In the genomic region with DNA sequence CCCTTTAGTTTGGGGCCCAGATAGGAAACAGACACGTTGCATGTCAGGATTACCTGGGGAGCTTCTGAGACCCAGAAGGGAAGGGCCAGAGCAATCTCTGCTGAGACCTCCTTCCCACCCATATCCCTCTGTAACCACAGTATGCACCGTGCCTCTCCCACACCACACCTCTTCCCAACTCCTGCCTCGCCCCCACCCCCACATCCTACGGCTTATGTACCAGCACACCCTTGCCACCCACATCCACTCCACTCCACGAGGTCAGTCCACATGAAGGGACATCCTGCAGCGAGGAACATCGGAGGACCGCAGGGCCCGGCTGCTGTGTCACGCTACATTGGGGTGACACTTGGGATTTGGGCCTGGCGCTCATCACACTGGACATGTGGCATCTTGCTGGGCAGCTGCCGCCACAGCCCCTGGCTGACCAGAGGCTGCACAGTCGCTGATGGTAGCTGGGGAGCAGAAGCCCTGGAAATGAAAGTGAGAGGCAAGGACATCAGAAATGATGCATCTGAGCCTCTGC, we compare ENCODE assay signal across 21 cellular contexts.
DNase-seq lines count a peak whose midpoint lies in the region; ATAC-seq, FAIRE-seq and TF ChIP-seq lines count a peak whose summit lies in the region.
"Had no signal": no experiment of that assay in that cellular context is flagged by ENCODE, and none has a peak within 500 bp of the region (broad histone marks: within the 10 kb centered on the region; RNA-seq: fewer than 3 reads in every experiment).

No MANE protein-coding gene starts in this region.

- DNase-seq in IMR-90 (no peak), H1 (ENCODE audit: low read depth in 1 of 2, low spot score in 2 of 2) (no peak), spleen (peak; percentile 69), NCI-H2107 treated with DMSO at 0.1 percent for 48 hours (lab: John Stamatoyannopoulos, UW; ENCODE audit: unreplicated experiment) (no peak), stomach (no peak)
- DNase-seq: CD4-positive, CD25-positive, alpha-beta regulatory T cell; H9; NCI-H1048; NCI-H1694; NCI-H2029 treated with DMSO at 0.1 percent for 48 hours; NCI-H2171; NCI-H345; NCI-H748 treated with DMSO at 0.1 percent for 48 hours had no signal

- dilution Hi-C loops in IMR-90 (cut with HindIII; ENCODE audit: low sequenced_read_pairs, unreplicated experiment) = no loop called here

- peak overlapping the region; percentile 25 for H2AK9ac ChIP-seq in IMR-90 (replicated peaks; ENCODE audit: low read depth, low read length, poor library complexity)

- H3K18ac ChIP-seq in IMR-90 (ENCODE audit: low read depth, low read length) = no peak overlapping the region
- no peak overlapping the region for H3K18ac ChIP-seq in H1 (ENCODE audit: extremely low read depth, low read length)

- no peak overlapping the region for H3K4me3 ChIP-seq in IMR-90 (ENCODE audit: insufficient read depth, low read depth, low read length)
- H3K4me3 ChIP-seq in H1 (ENCODE audit: extremely low read depth in 1 of 4, insufficient read depth in 2 of 4, low read depth in 3 of 4, low read length in 4 of 4) = no peak overlapping the region
- no peak overlapping the region for H3K4me3 ChIP-seq in mesodermal cell (ENCODE audit: extremely low read depth, insufficient read depth, low read length, poor library complexity, severe bottlenecking)
- no peak overlapping the region for H3K4me3 ChIP-seq in spleen
- no peak overlapping the region for H3K4me3 ChIP-seq in stomach
- H3K4me3 ChIP-seq: BLaER1, GM23248 had no signal

- no peaks in the 10 kb centered on the region for H3K9me1 ChIP-seq in IMR-90 (ENCODE audit: insufficient read depth, low read length)

- no peak overlapping the region for H2AK5ac ChIP-seq in IMR-90 (ENCODE audit: low read depth, low read length)
- H2AK5ac ChIP-seq in H1 (ENCODE audit: low read depth, low read length) = no peak overlapping the region

- H2AFZ ChIP-seq in IMR-90 (replicated peaks; ENCODE audit: low read length, poor library complexity) (no peak overlapping the region), H1 (ENCODE audit: low read length) (no peak overlapping the region)
- H2AFZ ChIP-seq: GM23248 had no signal

- no peaks in the 10 kb centered on the region for H3K27me3 ChIP-seq in IMR-90 (ENCODE audit: control insufficient read depth, insufficient read depth, low read length)
- no peaks in the 10 kb centered on the region for H3K27me3 ChIP-seq in H1 (replicated peaks in 1 of 4; ENCODE audit: control insufficient read depth in 3 of 4, extremely low read depth in 1 of 4, insufficient read depth in 3 of 4, low read length in 3 of 4)
- no peaks in the 10 kb centered on the region for H3K27me3 ChIP-seq in spleen (replicated peaks in 1 of 7)
- no peaks in the 10 kb centered on the region for H3K27me3 ChIP-seq in stomach
- H3K27me3 ChIP-seq: BLaER1 had no signal

- H2BK12ac ChIP-seq in H1 (ENCODE audit: low read depth, low read length) = 0 out of 2 replicates have a peak overlapping the region, but pooled peaks have one; percentile 5

- POLR2A ChIA-PET in IMR-90 (lab: Charles Lee; ENCODE audit: unreplicated experiment) (no interaction called here), H1 (lab: Charles Lee; ENCODE audit: partially characterized antibody) (no interaction called here)

- H3K4me2 ChIP-seq in IMR-90 (ENCODE audit: low read depth, low read length) (no peak overlapping the region), H1 (ENCODE audit: insufficient read depth in 1 of 2, low read depth in 2 of 2, low read length in 2 of 2) (no peak overlapping the region)
- H3K4me2 ChIP-seq: BLaER1 had no signal

- no peak overlapping the region for H4K5ac ChIP-seq in IMR-90 (ENCODE audit: low read depth, low read length)
- H4K5ac ChIP-seq in H1 (ENCODE audit: insufficient read length, low read depth, low read length) = no peak overlapping the region

- H3K23ac ChIP-seq in IMR-90 (ENCODE audit: low read depth, low read length) (no peak overlapping the region), H1 (ENCODE audit: insufficient read length) (no peak overlapping the region)

- no peak overlapping the region for H3K14ac ChIP-seq in IMR-90 (replicated peaks; ENCODE audit: low read depth, low read length)
- H3K14ac ChIP-seq in H1 (ENCODE audit: insufficient read length) = no peak overlapping the region

- no peaks in the 10 kb centered on the region for H3K79me2 ChIP-seq in H1 (ENCODE audit: control insufficient read depth in 1 of 2, insufficient read depth in 2 of 2, low read length in 2 of 2)

- H2BK15ac ChIP-seq in IMR-90 (ENCODE audit: low read depth, low read length) (no peak overlapping the region), H1 (ENCODE audit: low read length) (no peak overlapping the region)

- H4K20me1 ChIP-seq in IMR-90 (ENCODE audit: insufficient read depth, low read length) (no peaks in the 10 kb centered on the region), H1 (replicated peaks in 1 of 2; ENCODE audit: control insufficient read depth in 1 of 2, insufficient read depth in 2 of 2, low read length in 2 of 2) (peaks cover 0 to 2% of the 10 kb centered on the region in 2 experiments)
- H4K20me1 ChIP-seq: BLaER1 had no signal

- H3K9ac ChIP-seq in IMR-90 (ENCODE audit: low read depth, low read length) (no peak overlapping the region), H1 (replicated peaks in 1 of 4; ENCODE audit: extremely low read depth in 1 of 4, low read depth in 3 of 4, low read length in 3 of 4) (no peak overlapping the region)
- H3K9ac ChIP-seq: BLaER1, GM23248 had no signal

- H3K4me1 ChIP-seq in IMR-90 (ENCODE audit: control insufficient read depth, insufficient read depth, low read length) (no peaks in the 10 kb centered on the region), H1 (replicated peaks in 1 of 4; ENCODE audit: control insufficient read depth in 3 of 4, insufficient read depth in 4 of 4, low read length in 3 of 4) (peaks cover 0 to 6% (median 0%) of the 10 kb centered on the region in 4 experiments; a peak in 2 of 7 replicates), mesodermal cell (ENCODE audit: control insufficient read depth, insufficient read depth, low read length, poor library complexity, severe bottlenecking) (peaks cover 11% of the 10 kb centered on the region), spleen (no peaks in the 10 kb centered on the region), stomach (peaks cover 0 to 4% (median 0%) of the 10 kb centered on the region in 4 donors)
- H3K4me1 ChIP-seq: BLaER1 had no signal

- H3K56ac ChIP-seq in IMR-90 (ENCODE audit: extremely low read depth, insufficient read depth, low read length) (no peak overlapping the region), H1 (replicated peaks; ENCODE audit: insufficient read length, low read depth, low read length) (no peak overlapping the region)

- H3K79me1 ChIP-seq in IMR-90 (ENCODE audit: low read depth in 1 of 2, low read length in 2 of 2) (no peaks in the 10 kb centered on the region), H1 (ENCODE audit: low read depth, low read length) (no peaks in the 10 kb centered on the region)

- H2BK5ac ChIP-seq in IMR-90 (ENCODE audit: low read depth, low read length, poor library complexity, severe bottlenecking) (no peak overlapping the region), H1 (ENCODE audit: low read depth, low read length) (no peak overlapping the region)

- H4K8ac ChIP-seq in IMR-90 (ENCODE audit: low read depth in 2 of 2, low read length in 2 of 2) (no peak overlapping the region), H1 (ENCODE audit: extremely low read depth, insufficient read depth, low read length) (no peak overlapping the region; the same call in 1 of the 2 replicates)

- TF ChIP-seq POLR2A in IMR-90 (IDR thresholded peaks at IDR 0.05; ENCODE audit: low read depth, low read length) = no peak
- no peak for TF ChIP-seq POLR2A in H1 (IDR thresholded peaks at IDR 0.05; ENCODE audit: control extremely low read depth in 1 of 2, low read depth in 2 of 2, low read length in 2 of 2)
- no peak for TF ChIP-seq POLR2A in spleen (IDR thresholded peaks at IDR 0.05)
- TF ChIP-seq POLR2A in stomach (IDR thresholded peaks at IDR 0.05) = no peak

- H4K91ac ChIP-seq in IMR-90 (ENCODE audit: insufficient read depth, low read depth, low read length) = no peak overlapping the region
- H4K91ac ChIP-seq in H1 (replicated peaks; ENCODE audit: insufficient read length, low read length) = no peak overlapping the region

- H3K27ac ChIP-seq in IMR-90 (ENCODE audit: insufficient read depth, low read length) (no peak overlapping the region), H1 (ENCODE audit: low read depth, low read length) (no peak overlapping the region), mesodermal cell (ENCODE audit: low read depth, low read length, severe bottlenecking) (peak overlapping the region; percentile 67), spleen (no peak overlapping the region), stomach (no peak overlapping the region)
- H3K27ac ChIP-seq: BLaER1, GM23248, HL-60 had no signal

- no TSS peak for BruUV-seq in IMR-90 (replicated peaks; lab: Mats Ljungman, UMichigan)

- TF ChIP-seq CTCF in IMR-90 (conservative IDR thresholded peaks at IDR 0.05; ENCODE audit: low read depth, low read length) (no peak), H1 (IDR thresholded peaks at IDR 0.05; ENCODE audit: control extremely low read depth in 1 of 3, insufficient read depth in 1 of 3, low read depth in 1 of 3, low read length in 3 of 3) (no peak), spleen (IDR thresholded peaks at IDR 0.05 in 8 of 11, conservative IDR thresholded peaks at IDR 0.05 in 3 of 11) (no peak), stomach (IDR thresholded peaks at IDR 0.05) (no peak)

- WGBS in IMR-90 (ENCODE audit: extremely low coverage in 2 of 2, insufficient read length in 1 of 2), 2 experiments = 93% methylated on average over 7 of the region's 13 CpGs; no CpG with 5 or more reads in 1 of the 2 experiments
- 95% methylated on average over 13 of the region's 13 CpGs; no CpG with 5 or more reads in 1 of the 2 experiments for WGBS in H1 (ENCODE audit: extremely low coverage in 1 of 2, insufficient coverage in 1 of 2, insufficient read length in 1 of 2, insufficient replicate concordance in 2 of 2, low coverage in 1 of 2, low lambda C conversion rate in 2 of 2, missing lambda C conversion rate in 1 of 2), 2 experiments
- 88 to 89% methylated on average over 10 to 13 of the region's 13 CpGs for WGBS in mesodermal cell (ENCODE audit: insufficient coverage in 2 of 2), 2 experiments
- WGBS in spleen, 5 donors = 82 to 90% (median 85%) methylated on average over 10 to 13 of the region's 13 CpGs
- 80 to 90% (median 84%) methylated on average over 13 of the region's 13 CpGs for WGBS in stomach, 5 donors

- FAIRE-seq in H1 (lab: Jason Lieb, UNC) = no peak
- FAIRE-seq: A204.1, D721Med had no signal

- CTCF ChIA-PET in IMR-90 (lab: Yijun Ruan, JAX) (no interaction called here), H1 (lab: Charles Lee; ENCODE audit: partially characterized antibody) (interaction anchor here (0.6 to 4.1 kb wide), 12 partner anchors 10 to 578 kb away, joined by 3 to 19 read pairs (median 4); no protein-coding TSS in a partner anchor)

- H3K36me3 ChIP-seq in IMR-90 (ENCODE audit: control insufficient read depth, insufficient read depth, low read length) (no peaks in the 10 kb centered on the region), H1 (ENCODE audit: control insufficient read depth in 2 of 4, insufficient read depth in 4 of 4, low read length in 3 of 4) (no peaks in the 10 kb centered on the region), mesodermal cell (ENCODE audit: control insufficient read depth, insufficient read depth, low read length) (no peaks in the 10 kb centered on the region), spleen (no peaks in the 10 kb centered on the region), stomach (no peaks in the 10 kb centered on the region)
- H3K36me3 ChIP-seq: BLaER1 had no signal

- TF ChIP-seq EP300 in H1 (IDR thresholded peaks at IDR 0.05; ENCODE audit: borderline replicate concordance in 1 of 2, low read depth in 2 of 2, low read length in 2 of 2) (no peak), stomach (IDR thresholded peaks at IDR 0.05) (no peak)

- H3K4ac ChIP-seq in IMR-90 (ENCODE audit: low read depth, low read length) = no peak overlapping the region
- H3K4ac ChIP-seq in H1 (replicated peaks; ENCODE audit: insufficient read length, low read depth, low read length) = no peak overlapping the region

- H3K23me2 ChIP-seq in H1 (ENCODE audit: low read depth, low read length) = no peaks in the 10 kb centered on the region

- no peak for TF ChIP-seq RAD21 in IMR-90 (IDR thresholded peaks at IDR 0.05; ENCODE audit: low read length)
- no peak for TF ChIP-seq RAD21 in H1 (IDR thresholded peaks at IDR 0.05 in 1 of 2, conservative IDR thresholded peaks at IDR 0.05 in 1 of 2; ENCODE audit: low read depth in 2 of 2, low read length in 2 of 2)

- ATAC-seq in IMR-90 (ENCODE audit: low read depth) (no peak), GM19463 (IDR thresholded peaks at IDR 0.05; ENCODE audit: unreplicated experiment) (no peak), HG03521 (IDR thresholded peaks at IDR 0.05; ENCODE audit: unreplicated experiment) (no peak)

- H2BK20ac ChIP-seq in IMR-90 (ENCODE audit: low read depth, low read length) (no peak overlapping the region), H1 (ENCODE audit: low read length) (no peak overlapping the region)

- in situ Hi-C loops in IMR-90 (cut with MboI; ENCODE audit: low sequenced_read_pairs) = no loop called here

- intact Hi-C loops in IMR-90 (cut with micrococcal nuclease) (no loop called here), spleen (cut with DNase I; ENCODE audit: low total_unique reads) (no loop called here), stomach (cut with DNase I; ENCODE audit: low total_unique reads) (no loop called here)

- H2BK120ac ChIP-seq in IMR-90 (ENCODE audit: low read depth, low read length) = no peak overlapping the region
- no peak overlapping the region for H2BK120ac ChIP-seq in H1 (replicated peaks; ENCODE audit: low read depth, low read length)

- H3K9me3 ChIP-seq in IMR-90 (ENCODE audit: control insufficient read depth, insufficient read depth, low read length) = no peaks in the 10 kb centered on the region
- no peaks in the 10 kb centered on the region for H3K9me3 ChIP-seq in H1 (ENCODE audit: insufficient read depth in 2 of 2, low read depth in 1 of 2, low read length in 1 of 2)
- H3K9me3 ChIP-seq in mesodermal cell (ENCODE audit: control insufficient read depth, low read length) = no peaks in the 10 kb centered on the region
- H3K9me3 ChIP-seq in spleen = no peaks in the 10 kb centered on the region
- H3K9me3 ChIP-seq in stomach = no peaks in the 10 kb centered on the region
- H3K9me3 ChIP-seq: BLaER1 had no signal
